8 cellular contexts compared by ENCODE assay signal in genomic region chr15:64883997-64884511, GRCh38. TPM values are rescaled to one million over a fixed set of nuclear protein-coding genes. Genes with fewer than 3 reads are reported as not detected.
DNase-seq lines count a peak whose midpoint lies in the region.

No MANE protein-coding gene starts in this region.

- 0 out of 20 replicates have a peak overlapping the region, but pooled peaks of 1 of the 10 experiments have one; percentile 12 for H3K4me3 ChIP-seq in BLaER1 treated with 17β-estradiol and CSF1 and Interleukin-3, amounts not matched to agents 10 nM and 100 nM

- peak overlapping the region; percentile 20 to 99 (median 72); a peak in 21 of 22 replicates for H3K27ac ChIP-seq in BLaER1 treated with 17β-estradiol and CSF1 and Interleukin-3, amounts not matched to agents 10 nM and 100 nM
- H3K27ac ChIP-seq in cingulate gyrus (ENCODE audit: low read depth, low read length), result peak overlapping the region; percentile 49

- H3K4me1 Mint-ChIP-seq in IgD-negative memory B cell, result peaks cover 18 to 28% (median 24%) of the 10 kb centered on the region in 3 donors

- peak; percentile 51 for DNase-seq in GM19238 (ENCODE audit: insufficient read length, low spot score)
- peak; percentile 80 to 82 for DNase-seq in activated CD4-positive, alpha-beta T cell treated with anti-CD3 and anti-CD28 coated beads for 4 hours
- peak; percentile 79 for DNase-seq in medulla oblongata (ENCODE audit: extremely low spot score)
- peak; percentile 61 to 70 for DNase-seq in stimulated activated CD8-positive, alpha-beta memory T cell treated with anti-CD3 and anti-CD28 coated beads, Interleukin-4, amount 100 ng/mL, for 4 hours (ENCODE audit: low read depth in 2 of 2, low spot score in 1 of 2)
- DNase-seq in NOMO-1 (lab: John Stamatoyannopoulos, UW; ENCODE audit: unreplicated experiment in 2 of 2), result no peak

- H3K9ac ChIP-seq in BLaER1 treated with 17β-estradiol and CSF1 and Interleukin-3, amounts not matched to agents 10 nM and 100 nM, result peak overlapping the region in 10 of 11 experiments; percentile 22 to 89 (median 58); a peak in 20 of 22 replicates

- H3K4me1 ChIP-seq in BLaER1 treated with 17β-estradiol and CSF1 and Interleukin-3, amounts not matched to agents 10 nM and 100 nM, result peaks cover 31 to 100% (median 39%) of the 10 kb centered on the region in 10 experiments

- no peaks in the 10 kb centered on the region for H3K27me3 Mint-ChIP-seq in IgD-negative memory B cell

- H3K4me2 ChIP-seq in BLaER1 treated with 17β-estradiol and CSF1 and Interleukin-3, amounts not matched to agents 10 nM and 100 nM, result peak overlapping the region; percentile 65 to 92 (median 81)

- H3K9me3 Mint-ChIP-seq in IgD-negative memory B cell, result no peaks in the 10 kb centered on the region

- no peaks in the 10 kb centered on the region for H3K36me3 ChIP-seq in BLaER1 treated with 17β-estradiol and CSF1 and Interleukin-3, amounts not matched to agents 10 nM and 100 nM

- peak overlapping the region; percentile 24 to 91 (median 88) for H3K27ac Mint-ChIP-seq in IgD-negative memory B cell

- H3K4me3 Mint-ChIP-seq in IgD-negative memory B cell, result peak overlapping the region in 2 of 4 donors; percentile 27 to 83

- H4K20me1 ChIP-seq in BLaER1 treated with 17β-estradiol and CSF1 and Interleukin-3, amounts not matched to agents 10 nM and 100 nM, result no peaks in the 10 kb centered on the region

- H3K27me3 ChIP-seq in BLaER1 treated with 17β-estradiol and CSF1 and Interleukin-3, amounts not matched to agents 10 nM and 100 nM, result no peaks in the 10 kb centered on the region

- H3K9me3 ChIP-seq in BLaER1 treated with 17β-estradiol and CSF1 and Interleukin-3, amounts not matched to agents 10 nM and 100 nM (replicated peaks in 1 of 11), result no peaks in the 10 kb centered on the region

- peaks cover 2% of the 10 kb centered on the region for H3K36me3 Mint-ChIP-seq in IgD-negative memory B cell

RNA-seq across cellular contexts. Expression of gene ANKDD1A, which starts 27.6 kb away (rescaled TPM):
- polyA plus RNA-seq in IgD-negative memory B cell, result 3.4 TPM

RNA-seq across cellular contexts. Expression of gene PLEKHO2, which starts 42.3 kb away (rescaled TPM):
- polyA plus RNA-seq in IgD-negative memory B cell, result 45.1 TPM

RNA-seq across cellular contexts. Expression of gene PIF1, which starts 58.6 kb away (rescaled TPM):
- polyA plus RNA-seq in IgD-negative memory B cell, result 2.4 TPM

Comparison
In these comparisons a context has a peak if more than half of its experiments do, and no peak if none do; other contexts are left out.
1. DNase-seq: peak in GM19238 (single experiment), activated CD4-positive, alpha-beta T cell treated with anti-CD3 and anti-CD28 coated beads for 4 hours (2 of 2), medulla oblongata (single experiment) and stimulated activated CD8-positive, alpha-beta memory T cell treated with anti-CD3 and anti-CD28 coated beads, Interleukin-4, amount 100 ng/mL, for 4 hours (2 of 2); none in NOMO-1 (0 of 2).